Comparison of ENCODE assay signal across 1 cellular context in the genomic region with DNA sequence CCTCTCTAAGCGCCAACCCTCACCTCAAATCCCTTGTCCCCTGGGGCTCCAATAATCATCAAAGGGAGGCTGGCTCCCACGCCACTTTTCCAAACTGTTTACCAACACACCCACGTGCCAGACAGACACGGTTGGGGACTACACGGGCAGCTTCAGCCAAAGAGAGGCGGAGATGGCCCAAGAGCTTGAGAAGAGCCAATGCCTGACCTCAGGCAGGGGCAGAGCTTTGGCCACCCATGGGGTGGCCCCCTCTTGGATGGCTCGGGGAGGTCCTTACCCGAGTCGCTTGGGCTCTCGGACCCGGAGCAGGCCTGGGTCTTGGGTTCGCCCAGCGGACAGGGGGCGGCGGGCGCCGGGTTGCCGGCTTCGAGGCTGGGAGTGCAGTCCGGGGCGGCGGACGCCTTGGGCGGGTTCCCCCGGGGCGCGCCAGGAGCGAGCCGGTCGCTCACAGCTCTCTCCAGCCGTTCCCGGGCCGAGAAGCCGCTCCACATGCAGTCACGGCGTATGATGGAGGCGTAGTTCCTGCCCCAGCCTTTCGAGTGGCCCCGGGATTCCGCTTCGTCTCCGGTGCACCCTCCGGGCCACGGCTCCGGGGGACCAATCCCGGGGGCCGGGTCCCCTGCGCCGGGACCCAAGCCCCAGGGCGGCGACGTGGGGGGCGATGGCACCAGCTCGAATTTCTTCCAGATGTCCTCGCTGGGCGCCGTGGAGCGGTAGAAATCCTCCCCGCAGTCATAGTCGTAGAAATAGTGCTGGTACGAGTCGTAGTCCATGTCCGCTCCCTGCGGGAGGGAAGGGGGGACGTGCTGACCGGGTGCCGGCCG.
TF ChIP-seq lines count a peak whose summit lies in the region.

No MANE protein-coding gene starts in this region.

TF ChIP-seq in K562, 482 proteins besides CTCF, POLR2A, EP300 and RAD21 (continued from another document and continues in another):
- no peak for TF ChIP-seq ZNF740 (CRISPR knock-in tag; IDR thresholded peaks at IDR 0.05)
- no peak for TF ChIP-seq ZNF740 (tag; IDR thresholded peaks at IDR 0.05)
- TF ChIP-seq FOXK1 (CRISPR knock-in tag; IDR thresholded peaks at IDR 0.05; ENCODE audit: borderline replicate concordance) = no peak; the same call in 1 of the 2 replicates
- no peak for TF ChIP-seq CBFA2T3 (IDR thresholded peaks at IDR 0.05)
- TF ChIP-seq HNRNPL (IDR thresholded peaks at IDR 0.05; ENCODE audit: low read depth, low read length) = no peak
- no peak for TF ChIP-seq SRF (CRISPR knock-in tag; IDR thresholded peaks at IDR 0.05)
- 0 out of 4 replicates have a peak, but pooled peaks of 1 of the 2 experiments have one; percentile 71 for TF ChIP-seq NONO (IDR thresholded peaks at IDR 0.05; ENCODE audit: low read depth in 2 of 2, low read length in 1 of 2)
- TF ChIP-seq HNRNPUL1 (IDR thresholded peaks at IDR 0.05; ENCODE audit: low read length) = no peak
- TF ChIP-seq, protein P1, sequence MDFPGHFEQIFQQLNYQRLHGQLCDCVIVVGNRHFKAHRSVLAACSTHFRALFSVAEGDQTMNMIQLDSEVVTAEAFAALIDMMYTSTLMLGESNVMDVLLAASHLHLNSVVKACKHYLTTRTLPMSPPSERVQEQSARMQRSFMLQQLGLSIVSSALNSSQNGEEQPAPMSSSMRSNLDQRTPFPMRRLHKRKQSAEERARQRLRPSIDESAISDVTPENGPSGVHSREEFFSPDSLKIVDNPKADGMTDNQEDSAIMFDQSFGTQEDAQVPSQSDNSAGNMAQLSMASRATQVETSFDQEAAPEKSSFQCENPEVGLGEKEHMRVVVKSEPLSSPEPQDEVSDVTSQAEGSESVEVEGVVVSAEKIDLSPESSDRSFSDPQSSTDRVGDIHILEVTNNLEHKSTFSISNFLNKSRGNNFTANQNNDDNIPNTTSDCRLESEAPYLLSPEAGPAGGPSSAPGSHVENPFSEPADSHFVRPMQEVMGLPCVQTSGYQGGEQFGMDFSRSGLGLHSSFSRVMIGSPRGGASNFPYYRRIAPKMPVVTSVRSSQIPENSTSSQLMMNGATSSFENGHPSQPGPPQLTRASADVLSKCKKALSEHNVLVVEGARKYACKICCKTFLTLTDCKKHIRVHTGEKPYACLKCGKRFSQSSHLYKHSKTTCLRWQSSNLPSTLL (IDR thresholded peaks at IDR 0.05) = no peak
- TF ChIP-seq PPARD (CRISPR knock-in tag; IDR thresholded peaks at IDR 0.05) = no peak
- TF ChIP-seq ZBED1 (IDR thresholded peaks at IDR 0.05) = no peak
- TF ChIP-seq KAT2B (IDR thresholded peaks at IDR 0.05; ENCODE audit: low read depth, low read length) = no peak
- TF ChIP-seq HDAC1 (IDR thresholded peaks at IDR 0.05) = no peak
- no peak for TF ChIP-seq GABPB2 (CRISPR knock-in tag; conservative IDR thresholded peaks at IDR 0.05)
- TF ChIP-seq, protein P2, sequence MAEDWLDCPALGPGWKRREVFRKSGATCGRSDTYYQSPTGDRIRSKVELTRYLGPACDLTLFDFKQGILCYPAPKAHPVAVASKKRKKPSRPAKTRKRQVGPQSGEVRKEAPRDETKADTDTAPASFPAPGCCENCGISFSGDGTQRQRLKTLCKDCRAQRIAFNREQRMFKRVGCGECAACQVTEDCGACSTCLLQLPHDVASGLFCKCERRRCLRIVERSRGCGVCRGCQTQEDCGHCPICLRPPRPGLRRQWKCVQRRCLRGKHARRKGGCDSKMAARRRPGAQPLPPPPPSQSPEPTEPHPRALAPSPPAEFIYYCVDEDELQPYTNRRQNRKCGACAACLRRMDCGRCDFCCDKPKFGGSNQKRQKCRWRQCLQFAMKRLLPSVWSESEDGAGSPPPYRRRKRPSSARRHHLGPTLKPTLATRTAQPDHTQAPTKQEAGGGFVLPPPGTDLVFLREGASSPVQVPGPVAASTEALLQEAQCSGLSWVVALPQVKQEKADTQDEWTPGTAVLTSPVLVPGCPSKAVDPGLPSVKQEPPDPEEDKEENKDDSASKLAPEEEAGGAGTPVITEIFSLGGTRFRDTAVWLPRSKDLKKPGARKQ (CRISPR knock-in tag; IDR thresholded peaks at IDR 0.05) = no peak
- TF ChIP-seq POLR2AphosphoS2 (IDR thresholded peaks at IDR 0.05; ENCODE audit: low read length) = no peak
- TF ChIP-seq POLR2H (tag; IDR thresholded peaks at IDR 0.05; ENCODE audit: low read depth) = no peak
- TF ChIP-seq, protein P3, sequence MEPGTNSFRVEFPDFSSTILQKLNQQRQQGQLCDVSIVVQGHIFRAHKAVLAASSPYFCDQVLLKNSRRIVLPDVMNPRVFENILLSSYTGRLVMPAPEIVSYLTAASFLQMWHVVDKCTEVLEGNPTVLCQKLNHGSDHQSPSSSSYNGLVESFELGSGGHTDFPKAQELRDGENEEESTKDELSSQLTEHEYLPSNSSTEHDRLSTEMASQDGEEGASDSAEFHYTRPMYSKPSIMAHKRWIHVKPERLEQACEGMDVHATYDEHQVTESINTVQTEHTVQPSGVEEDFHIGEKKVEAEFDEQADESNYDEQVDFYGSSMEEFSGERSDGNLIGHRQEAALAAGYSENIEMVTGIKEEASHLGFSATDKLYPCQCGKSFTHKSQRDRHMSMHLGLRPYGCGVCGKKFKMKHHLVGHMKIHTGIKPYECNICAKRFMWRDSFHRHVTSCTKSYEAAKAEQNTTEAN (CRISPR knock-in tag; IDR thresholded peaks at IDR 0.05) = 0 out of 2 replicates have a peak, but pooled peaks have one; percentile 26
- TF ChIP-seq ZNF668 (CRISPR knock-in tag; IDR thresholded peaks at IDR 0.05) = no peak
- TF ChIP-seq SREBF2 (CRISPR knock-in tag; IDR thresholded peaks at IDR 0.05) = no peak
- TF ChIP-seq, protein P4, sequence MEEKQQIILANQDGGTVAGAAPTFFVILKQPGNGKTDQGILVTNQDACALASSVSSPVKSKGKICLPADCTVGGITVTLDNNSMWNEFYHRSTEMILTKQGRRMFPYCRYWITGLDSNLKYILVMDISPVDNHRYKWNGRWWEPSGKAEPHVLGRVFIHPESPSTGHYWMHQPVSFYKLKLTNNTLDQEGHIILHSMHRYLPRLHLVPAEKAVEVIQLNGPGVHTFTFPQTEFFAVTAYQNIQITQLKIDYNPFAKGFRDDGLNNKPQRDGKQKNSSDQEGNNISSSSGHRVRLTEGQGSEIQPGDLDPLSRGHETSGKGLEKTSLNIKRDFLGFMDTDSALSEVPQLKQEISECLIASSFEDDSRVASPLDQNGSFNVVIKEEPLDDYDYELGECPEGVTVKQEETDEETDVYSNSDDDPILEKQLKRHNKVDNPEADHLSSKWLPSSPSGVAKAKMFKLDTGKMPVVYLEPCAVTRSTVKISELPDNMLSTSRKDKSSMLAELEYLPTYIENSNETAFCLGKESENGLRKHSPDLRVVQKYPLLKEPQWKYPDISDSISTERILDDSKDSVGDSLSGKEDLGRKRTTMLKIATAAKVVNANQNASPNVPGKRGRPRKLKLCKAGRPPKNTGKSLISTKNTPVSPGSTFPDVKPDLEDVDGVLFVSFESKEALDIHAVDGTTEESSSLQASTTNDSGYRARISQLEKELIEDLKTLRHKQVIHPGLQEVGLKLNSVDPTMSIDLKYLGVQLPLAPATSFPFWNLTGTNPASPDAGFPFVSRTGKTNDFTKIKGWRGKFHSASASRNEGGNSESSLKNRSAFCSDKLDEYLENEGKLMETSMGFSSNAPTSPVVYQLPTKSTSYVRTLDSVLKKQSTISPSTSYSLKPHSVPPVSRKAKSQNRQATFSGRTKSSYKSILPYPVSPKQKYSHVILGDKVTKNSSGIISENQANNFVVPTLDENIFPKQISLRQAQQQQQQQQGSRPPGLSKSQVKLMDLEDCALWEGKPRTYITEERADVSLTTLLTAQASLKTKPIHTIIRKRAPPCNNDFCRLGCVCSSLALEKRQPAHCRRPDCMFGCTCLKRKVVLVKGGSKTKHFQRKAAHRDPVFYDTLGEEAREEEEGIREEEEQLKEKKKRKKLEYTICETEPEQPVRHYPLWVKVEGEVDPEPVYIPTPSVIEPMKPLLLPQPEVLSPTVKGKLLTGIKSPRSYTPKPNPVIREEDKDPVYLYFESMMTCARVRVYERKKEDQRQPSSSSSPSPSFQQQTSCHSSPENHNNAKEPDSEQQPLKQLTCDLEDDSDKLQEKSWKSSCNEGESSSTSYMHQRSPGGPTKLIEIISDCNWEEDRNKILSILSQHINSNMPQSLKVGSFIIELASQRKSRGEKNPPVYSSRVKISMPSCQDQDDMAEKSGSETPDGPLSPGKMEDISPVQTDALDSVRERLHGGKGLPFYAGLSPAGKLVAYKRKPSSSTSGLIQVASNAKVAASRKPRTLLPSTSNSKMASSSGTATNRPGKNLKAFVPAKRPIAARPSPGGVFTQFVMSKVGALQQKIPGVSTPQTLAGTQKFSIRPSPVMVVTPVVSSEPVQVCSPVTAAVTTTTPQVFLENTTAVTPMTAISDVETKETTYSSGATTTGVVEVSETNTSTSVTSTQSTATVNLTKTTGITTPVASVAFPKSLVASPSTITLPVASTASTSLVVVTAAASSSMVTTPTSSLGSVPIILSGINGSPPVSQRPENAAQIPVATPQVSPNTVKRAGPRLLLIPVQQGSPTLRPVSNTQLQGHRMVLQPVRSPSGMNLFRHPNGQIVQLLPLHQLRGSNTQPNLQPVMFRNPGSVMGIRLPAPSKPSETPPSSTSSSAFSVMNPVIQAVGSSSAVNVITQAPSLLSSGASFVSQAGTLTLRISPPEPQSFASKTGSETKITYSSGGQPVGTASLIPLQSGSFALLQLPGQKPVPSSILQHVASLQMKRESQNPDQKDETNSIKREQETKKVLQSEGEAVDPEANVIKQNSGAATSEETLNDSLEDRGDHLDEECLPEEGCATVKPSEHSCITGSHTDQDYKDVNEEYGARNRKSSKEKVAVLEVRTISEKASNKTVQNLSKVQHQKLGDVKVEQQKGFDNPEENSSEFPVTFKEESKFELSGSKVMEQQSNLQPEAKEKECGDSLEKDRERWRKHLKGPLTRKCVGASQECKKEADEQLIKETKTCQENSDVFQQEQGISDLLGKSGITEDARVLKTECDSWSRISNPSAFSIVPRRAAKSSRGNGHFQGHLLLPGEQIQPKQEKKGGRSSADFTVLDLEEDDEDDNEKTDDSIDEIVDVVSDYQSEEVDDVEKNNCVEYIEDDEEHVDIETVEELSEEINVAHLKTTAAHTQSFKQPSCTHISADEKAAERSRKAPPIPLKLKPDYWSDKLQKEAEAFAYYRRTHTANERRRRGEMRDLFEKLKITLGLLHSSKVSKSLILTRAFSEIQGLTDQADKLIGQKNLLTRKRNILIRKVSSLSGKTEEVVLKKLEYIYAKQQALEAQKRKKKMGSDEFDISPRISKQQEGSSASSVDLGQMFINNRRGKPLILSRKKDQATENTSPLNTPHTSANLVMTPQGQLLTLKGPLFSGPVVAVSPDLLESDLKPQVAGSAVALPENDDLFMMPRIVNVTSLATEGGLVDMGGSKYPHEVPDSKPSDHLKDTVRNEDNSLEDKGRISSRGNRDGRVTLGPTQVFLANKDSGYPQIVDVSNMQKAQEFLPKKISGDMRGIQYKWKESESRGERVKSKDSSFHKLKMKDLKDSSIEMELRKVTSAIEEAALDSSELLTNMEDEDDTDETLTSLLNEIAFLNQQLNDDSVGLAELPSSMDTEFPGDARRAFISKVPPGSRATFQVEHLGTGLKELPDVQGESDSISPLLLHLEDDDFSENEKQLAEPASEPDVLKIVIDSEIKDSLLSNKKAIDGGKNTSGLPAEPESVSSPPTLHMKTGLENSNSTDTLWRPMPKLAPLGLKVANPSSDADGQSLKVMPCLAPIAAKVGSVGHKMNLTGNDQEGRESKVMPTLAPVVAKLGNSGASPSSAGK (IDR thresholded peaks at IDR 0.05) = peak; percentile 86
- peak; percentile 47 for TF ChIP-seq FIP1L1 (IDR thresholded peaks at IDR 0.05; ENCODE audit: low read depth, low read length, poor library complexity, severe bottlenecking)
- TF ChIP-seq SIX5 (IDR thresholded peaks at IDR 0.05; ENCODE audit: borderline replicate concordance in 1 of 2, insufficient read depth in 1 of 2, low read depth in 1 of 2, low read length in 2 of 2) = no peak
- no peak for TF ChIP-seq ILF3 (IDR thresholded peaks at IDR 0.05; ENCODE audit: borderline replicate concordance)
- TF ChIP-seq ZNF217 (CRISPR knock-in tag; IDR thresholded peaks at IDR 0.05) = no peak
- no peak for TF ChIP-seq ZNF398 (CRISPR knock-in tag; IDR thresholded peaks at IDR 0.05)
- TF ChIP-seq EGR1 (conservative IDR thresholded peaks at IDR 0.05) = 0 out of 2 replicates have a peak, but pooled peaks have one; percentile 26
